Comparison of ENCODE assay signal across 16 cellular contexts in the genomic region with DNA sequence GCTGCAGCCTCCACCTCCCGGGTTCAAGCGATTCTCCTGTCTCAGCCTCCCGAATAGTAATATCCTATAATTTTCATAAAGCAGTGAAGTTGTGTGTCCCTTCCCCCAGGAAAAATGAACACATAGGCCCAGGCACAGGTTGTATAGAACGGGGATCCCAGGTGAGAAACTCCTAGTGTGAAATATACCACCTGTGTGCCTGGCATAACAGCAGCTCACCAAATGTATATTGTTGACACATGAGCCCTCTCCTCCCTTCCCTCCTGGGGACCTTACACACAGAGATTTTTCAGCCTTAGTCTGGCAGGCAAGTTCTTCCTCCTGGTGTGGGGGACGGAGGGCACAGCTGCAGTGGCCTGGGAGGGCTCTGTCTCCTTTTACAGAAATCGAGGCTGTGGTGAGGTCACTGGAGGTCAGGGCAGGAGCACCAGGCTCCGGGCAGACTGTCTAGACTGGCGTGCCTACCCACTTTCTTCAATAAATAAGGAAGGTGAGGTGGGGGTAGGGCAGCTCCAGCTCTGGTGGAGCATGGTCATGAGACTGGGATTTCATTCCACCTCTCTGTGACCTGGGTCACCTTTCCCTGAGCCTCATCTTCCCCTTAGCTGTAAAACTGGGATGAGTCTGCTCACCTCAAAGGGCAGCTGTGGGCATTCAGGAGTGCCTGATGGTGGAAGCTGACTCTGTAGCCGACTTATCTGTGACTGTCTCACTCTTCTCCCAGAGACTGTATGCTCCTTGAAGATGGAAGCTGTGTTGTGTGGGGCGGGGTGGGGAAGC. TPM values are rescaled to one million over a fixed set of nuclear protein-coding genes. Genes with fewer than 3 reads are reported as not detected.
DNase-seq lines count a peak whose midpoint lies in the region; ATAC-seq, FAIRE-seq and TF ChIP-seq lines count a peak whose summit lies in the region.
"Had no signal": no experiment of that assay in that cellular context is flagged by ENCODE, and none has a peak within 500 bp of the region (broad histone marks: within the 10 kb centered on the region; RNA-seq: fewer than 3 reads in every experiment).

No MANE protein-coding gene starts in this region.

- intact Hi-C loops in K562 (cut with micrococcal nuclease), result loop anchor here (2.0 to 5.0 kb wide), 8 partner anchors 33 to 1028 kb away; partner anchors contain the start of genes PHACTR4, RNU11, TRNAU1AP and WASF2
- intact Hi-C loops in pancreas (cut with DNase I), result loop anchor here in 1 of 3 donors (10.0 kb wide), 1 partner anchor 85 kb away; no protein-coding TSS in a partner anchor

- no peak for TF ChIP-seq POLR2A in K562 (conservative IDR thresholded peaks at IDR 0.05)

- FAIRE-seq in K562 (lab: Jason Lieb, UNC) (no peak), pancreas (lab: Jason Lieb, UNC) (no peak)

- H3K79me2 ChIP-seq in Karpas-422 (ENCODE audit: low read length), result peaks cover 67% of the 10 kb centered on the region
- peaks cover 69% of the 10 kb centered on the region for H3K79me2 ChIP-seq in K562 (ENCODE audit: control insufficient read depth, insufficient read depth, low read length)

- no peak for ATAC-seq in activated CD8-positive, alpha-beta memory T cell treated with anti-CD3 and anti-CD28 coated beads, Interleukin-2, amount 10 ng/mL, durations not matched to agents 7 days and 5 days
- ATAC-seq in K562 (no peak), pancreas (peak; percentile 9 to 40 (median 21)), HG03460 (IDR thresholded peaks at IDR 0.05; ENCODE audit: unreplicated experiment) (no peak)
- ATAC-seq: gastroesophageal sphincter, left ventricle myocardium superior, Panc1 had no signal

- H3K27me3 Mint-ChIP-seq in activated CD8-positive, alpha-beta memory T cell treated with anti-CD3 and anti-CD28 coated beads, Interleukin-2, amount 10 ng/mL, durations not matched to agents 7 days and 5 days, result no peaks in the 10 kb centered on the region

- CTCF ChIA-PET in activated CD8-positive, alpha-beta memory T cell treated with anti-CD3 and anti-CD28 coated beads, Interleukin-2, amount 10 ng/mL, durations not matched to agents 7 days and 5 days (lab: Charles Lee), result interaction anchor here (1.3 to 2.5 kb wide), 2 partner anchors 83 to 357 kb away, joined by 3 to 11 read pairs; no protein-coding TSS in a partner anchor
- CTCF ChIA-PET in K562 (lab: Yijun Ruan, JAX; ENCODE audit: low intra/inter-chr PET ratio), result interaction anchor here (1.1 to 4.6 kb wide), 2 partner anchors 82 to 357 kb away, joined by 4 to 56 read pairs; no protein-coding TSS in a partner anchor

- H3K36me3 ChIP-seq in Karpas-422 (ENCODE audit: insufficient read depth, low read length) (peaks cover 14% of the 10 kb centered on the region; the same call in 1 of the 2 replicates), K562 (ENCODE audit: control insufficient read depth, insufficient read depth, low read length) (peaks cover 44% of the 10 kb centered on the region; the same call in 2 of the 3 replicates), pancreas (no peaks in the 10 kb centered on the region)

- peaks cover 48% of the 10 kb centered on the region for H3K4me1 ChIP-seq in Karpas-422 (ENCODE audit: low read length)
- peaks cover 53 to 57% of the 10 kb centered on the region in 2 experiments for H3K4me1 ChIP-seq in K562 (replicated peaks in 1 of 2; ENCODE audit: control insufficient read depth in 2 of 2, insufficient read depth in 2 of 2, low read length in 2 of 2)
- peaks cover 0 to 9% (median 0%) of the 10 kb centered on the region in 3 donors for H3K4me1 ChIP-seq in pancreas

- H3K4me3 Mint-ChIP-seq in activated CD8-positive, alpha-beta memory T cell treated with anti-CD3 and anti-CD28 coated beads, Interleukin-2, amount 10 ng/mL, durations not matched to agents 7 days and 5 days, result no peak overlapping the region

- peak overlapping the region; percentile 88; the same call in 1 of the 2 replicates for H3K9ac ChIP-seq in Karpas-422 (ENCODE audit: low read length)
- peak overlapping the region; percentile 24 to 82 for H3K9ac ChIP-seq in K562 (ENCODE audit: insufficient read depth in 1 of 2, low read depth in 2 of 2, low read length in 2 of 2)

- no peaks in the 10 kb centered on the region for H3K9me3 Mint-ChIP-seq in activated CD8-positive, alpha-beta memory T cell treated with anti-CD3 and anti-CD28 coated beads, Interleukin-2, amount 10 ng/mL, durations not matched to agents 7 days and 5 days (ENCODE audit: low read depth)

- no peaks in the 10 kb centered on the region for H3K9me2 ChIP-seq in Karpas-422 (replicated peaks; ENCODE audit: insufficient read depth, low read length)

- H3K4me1 Mint-ChIP-seq in activated CD8-positive, alpha-beta memory T cell treated with anti-CD3 and anti-CD28 coated beads, Interleukin-2, amount 10 ng/mL, durations not matched to agents 7 days and 5 days, result peaks cover 55% of the 10 kb centered on the region

- H3K4me3 ChIP-seq in Karpas-422 (ENCODE audit: low read length) (peak overlapping the region; percentile 7; the same call in 1 of the 2 replicates), K562 (no peak overlapping the region; the same call in 1 of the 2 replicates), pancreas (no peak overlapping the region)
- H3K4me3 ChIP-seq: gastroesophageal sphincter had no signal

- WGBS in K562 (ENCODE audit: insufficient coverage, low coverage, missing lambda C conversion rate), result 76% methylated on average over 10 of the region's 10 CpGs
- WGBS in pancreas, 2 donors, result 50 to 52% methylated on average over 10 of the region's 10 CpGs

- H3K27ac Mint-ChIP-seq in activated CD8-positive, alpha-beta memory T cell treated with anti-CD3 and anti-CD28 coated beads, Interleukin-2, amount 10 ng/mL, durations not matched to agents 7 days and 5 days, result peak overlapping the region; percentile 42

- POLR2A ChIA-PET in K562 (lab: Yijun Ruan, JAX), result interaction anchor here (0.5 to 9.8 kb wide), 7 partner anchors 11 to 357 kb away, joined by 3 to 123 read pairs (median 4); partner anchors contain the start of genes RCC1 and RNU11

- TF ChIP-seq CTCF in K562 (IDR thresholded peaks at IDR 0.05 in 2 of 3, conservative IDR thresholded peaks at IDR 0.05 in 1 of 3; ENCODE audit: insufficient read depth in 2 of 3, low read depth in 1 of 3, low read length in 3 of 3) (no peak), pancreas (IDR thresholded peaks at IDR 0.05) (no peak)

- TF ChIP-seq EP300 in K562 (IDR thresholded peaks at IDR 0.05; ENCODE audit: low read length), result no peak

- no peak overlapping the region for H2AFZ ChIP-seq in Karpas-422 (ENCODE audit: low read length)
- H2AFZ ChIP-seq in K562 (ENCODE audit: low read depth, low read length), result no peak overlapping the region

- H3K9me3 ChIP-seq in Karpas-422 (ENCODE audit: low read length) (no peaks in the 10 kb centered on the region), K562 (replicated peaks; ENCODE audit: control insufficient read depth, insufficient read depth, low read depth, low read length) (no peaks in the 10 kb centered on the region), pancreas (no peaks in the 10 kb centered on the region)
- H3K9me3 ChIP-seq: gastroesophageal sphincter had no signal

- peaks cover 8% of the 10 kb centered on the region for H4K20me1 ChIP-seq in Karpas-422 (ENCODE audit: insufficient read depth, low read depth, low read length)
- peaks cover 44% of the 10 kb centered on the region for H4K20me1 ChIP-seq in K562 (replicated peaks; ENCODE audit: control insufficient read depth, insufficient read depth, low read length)

- H3K36me3 Mint-ChIP-seq in activated CD8-positive, alpha-beta memory T cell treated with anti-CD3 and anti-CD28 coated beads, Interleukin-2, amount 10 ng/mL, durations not matched to agents 7 days and 5 days, result peaks cover 25% of the 10 kb centered on the region

- no TSS peak for BruUV-seq in K562 (replicated peaks; lab: Mats Ljungman, UMichigan)

- in situ Hi-C loops in K562 (cut with MboI), result loop anchor here (5.0 kb wide), 1 partner anchor 82 kb away; no protein-coding TSS in a partner anchor

- H3K4me2 ChIP-seq in Karpas-422 (ENCODE audit: low read depth, low read length, poor library complexity, severe bottlenecking), result peak overlapping the region; percentile 87
- H3K4me2 ChIP-seq in K562 (ENCODE audit: insufficient read depth, low read length), result peak overlapping the region; percentile 19; the same call in 1 of the 2 replicates

- H3K9me1 ChIP-seq in K562 (ENCODE audit: control insufficient read depth, insufficient read depth, low read length), result peaks cover 5% of the 10 kb centered on the region

- no peak for TF ChIP-seq RAD21 in K562 (CRISPR knock-in tag; conservative IDR thresholded peaks at IDR 0.05 in 1 of 2, IDR thresholded peaks at IDR 0.05 in 1 of 2)

- no peak for DNase-seq in activated CD8-positive, alpha-beta memory T cell treated with anti-CD3 and anti-CD28 coated beads, Interleukin-2, amount 10 ng/mL, durations not matched to agents 7 days and 5 days
- DNase-seq in activated CD8-positive, alpha-beta memory T cell treated with anti-CD3 and anti-CD28 coated beads, Interleukin-2, amount 50 U/mL, for 4 hours, result no peak
- DNase-seq in Karpas-422 (no peak), K562 (ENCODE audit: extremely low read depth in 1 of 4, low spot score in 3 of 4) (no peak), pancreas (peak in 2 of 6 donors; percentile 47 to 51), GM03348 (ENCODE audit: low spot score) (no peak), midbrain (lab: John Stamatoyannopoulos, UW) (no peak)
- DNase-seq: GDM1; IMR-90; left ventricle myocardium superior; NCI-H2029; stimulated activated CD4-positive, alpha-beta T cell treated with anti-CD3 and anti-CD28 coated beads, Interleukin-2, amount 100 ng/mL, for 48 hours; substantia nigra had no signal

- H3K27ac ChIP-seq in Karpas-422 (ENCODE audit: low read length) (no peak overlapping the region), K562 (ENCODE audit: extremely low read depth, low read depth, low read length) (peak overlapping the region; percentile 31; the same call in 2 of the 3 replicates), pancreas (peak overlapping the region in 1 of 4 donors; percentile 33)
- H3K27ac ChIP-seq: gastroesophageal sphincter had no signal

- H3K27me3 ChIP-seq in Karpas-422 (ENCODE audit: low read length), result no peaks in the 10 kb centered on the region
- H3K27me3 ChIP-seq in K562 (ENCODE audit: control insufficient read depth in 2 of 2, insufficient read depth in 2 of 2, low read length in 2 of 2), result no peaks in the 10 kb centered on the region
- no peaks in the 10 kb centered on the region for H3K27me3 ChIP-seq in pancreas
- H3K27me3 ChIP-seq: gastroesophageal sphincter had no signal

RNA-seq across cellular contexts. Expression of gene RCC1, which starts 14.3 kb away (rescaled TPM):
- total RNA-seq in activated CD8-positive, alpha-beta memory T cell treated with anti-CD3 and anti-CD28 coated beads, Interleukin-2, amount 10 ng/mL, durations not matched to agents 7 days and 5 days, result 10 to 100 TPM; 61.4 to 77.6 TPM
- total RNA-seq in Karpas-422 (2014; rRNA removed; shearing (Covaris generic); ENCODE audit: low replicate concordance), result 27.5 and 49.7 TPM in 2 replicates
- total RNA-seq in K562 (2011; cell fraction: chromatin; rRNA removed; ENCODE audit: low replicate concordance), result 64.6 and 140 TPM in 2 replicates
- 103 and 112 TPM in 2 replicates for total RNA-seq in K562 (2011; cell fraction: nucleolus; rRNA removed)
- 79.6 and 82.3 TPM in 2 replicates for total RNA-seq in K562 (2011; cell fraction: nucleoplasm; rRNA removed)
- total RNA-seq in K562 (2014; rRNA removed), result 106 and 126 TPM in 2 replicates
- 96.5 and 107 TPM in 2 replicates for total RNA-seq in K562 (2014; rRNA removed; fragmentation: Illumina TruSeq; extraction: Trizol)
- total RNA-seq in K562 (2015; rRNA removed; fragmentation: Illumina TruSeq; extraction: Trizol), result 134 and 139 TPM in 2 replicates
- total RNA-seq in K562 (2021), result 126 and 149 TPM in 2 replicates
- 93.5 and 118 TPM in 2 replicates for polyA plus RNA-seq in K562 (2011; rRNA removed)
- 87.8 and 89.2 TPM in 2 replicates for polyA plus RNA-seq in K562 (2011; cell fraction: cytosol; rRNA removed)
- 78.2 and 92.8 TPM in 2 replicates for polyA plus RNA-seq in K562 (2011; cell fraction: nucleus; rRNA removed)
- 94.3 and 129 TPM in 2 replicates for polyA plus RNA-seq in K562 (2012)
- 187 and 202 TPM in 2 replicates for polyA plus RNA-seq in K562 (2014; fragmentation: Illumina TruSeq; extraction: Trizol)
- polyA plus RNA-seq in K562 (2014; fragmentation: Nextera tagmentation; extraction: Ambion mirVana), result 10 to 100 TPM; 16.4 to 28.1 TPM
- polyA plus RNA-seq in K562 (2014; rRNA removed), result 142 TPM in 2 replicates
- 102 and 113 TPM in 2 replicates for polyA minus RNA-seq in K562 (2011; rRNA and poly(A)+ RNA removed)
- 61.3 and 61.4 TPM in 2 replicates for polyA minus RNA-seq in K562 (2011; cell fraction: cytosol; rRNA and poly(A)+ RNA removed)
- polyA minus RNA-seq in K562 (2011; cell fraction: nucleus; rRNA and poly(A)+ RNA removed), result 26.4 and 52.8 TPM in 2 replicates
- 10 to 100 TPM in 4 of 6 donors, 1 to 10 TPM in 2; 5.4 to 18.5 (median 12.8) TPM for total RNA-seq in pancreas
- 10 to 100 TPM in 1 of 2 donors, 1 to 10 TPM in 1; 8.7 to 11.4 TPM for polyA plus RNA-seq in pancreas

RNA-seq across cellular contexts. Expression of gene TRNAU1AP, which starts 32.7 kb away (rescaled TPM):
- 10 to 100 TPM; 52.8 to 55.2 TPM for total RNA-seq in activated CD8-positive, alpha-beta memory T cell treated with anti-CD3 and anti-CD28 coated beads, Interleukin-2, amount 10 ng/mL, durations not matched to agents 7 days and 5 days
- 22.4 and 28.6 TPM in 2 replicates for total RNA-seq in Karpas-422 (2014; rRNA removed; shearing (Covaris generic); ENCODE audit: low replicate concordance)
- 106 and 133 TPM in 2 replicates for total RNA-seq in K562 (2011; cell fraction: chromatin; rRNA removed; ENCODE audit: low replicate concordance)
- 72.0 and 74.4 TPM in 2 replicates for total RNA-seq in K562 (2011; cell fraction: nucleolus; rRNA removed)
- total RNA-seq in K562 (2011; cell fraction: nucleoplasm; rRNA removed), result 84.0 and 108 TPM in 2 replicates
- total RNA-seq in K562 (2014; rRNA removed) (34.9 and 35.1 TPM in 2 replicates), K562 (2014; rRNA removed; fragmentation: Illumina TruSeq; extraction: Trizol) (46.3 and 56.8 TPM in 2 replicates), K562 (2015; rRNA removed; fragmentation: Illumina TruSeq; extraction: Trizol) (30.4 and 36.0 TPM in 2 replicates), K562 (2021) (47.9 and 48.8 TPM in 2 replicates), pancreas (10 to 100 TPM in 3 of 6 donors, 1 to 10 TPM in 3; 5.5 to 12.2 (median 9.6) TPM)
- polyA plus RNA-seq in K562 (2011; rRNA removed) (55.3 and 66.7 TPM in 2 replicates), K562 (2014; fragmentation: Illumina TruSeq; extraction: Trizol) (43.9 and 46.0 TPM in 2 replicates), K562 (2014; fragmentation: Nextera tagmentation; extraction: Ambion mirVana) (100 to 1,000 TPM in 1 of 2 experiments, 10 to 100 TPM in 1; 99.0 to 110 TPM), K562 (2014; rRNA removed) (38.0 and 41.8 TPM in 2 replicates), pancreas (10 to 100 TPM; 16.9 to 17.8 TPM)
- 40.1 and 42.6 TPM in 2 replicates for polyA plus RNA-seq in K562 (2011; cell fraction: cytosol; rRNA removed)
- 59.0 and 59.1 TPM in 2 replicates for polyA plus RNA-seq in K562 (2011; cell fraction: nucleus; rRNA removed)
- polyA plus RNA-seq in K562 (2012), result 54.5 and 69.7 TPM in 2 replicates
- 33.9 and 37.3 TPM in 2 replicates for polyA minus RNA-seq in K562 (2011; rRNA and poly(A)+ RNA removed)
- 9.9 and 14.7 TPM in 2 replicates for polyA minus RNA-seq in K562 (2011; cell fraction: cytosol; rRNA and poly(A)+ RNA removed)
- polyA minus RNA-seq in K562 (2011; cell fraction: nucleus; rRNA and poly(A)+ RNA removed), result 14.0 and 30.0 TPM in 2 replicates

Comparison
In these comparisons a context has a peak if more than half of its experiments do, and no peak if none do; other contexts are left out.
1. ATAC-seq: peak in pancreas (4 of 4); none in activated CD8-positive, alpha-beta memory T cell treated with anti-CD3 and anti-CD28 coated beads, Interleukin-2, amount 10 ng/mL, durations not matched to agents 7 days and 5 days (single experiment), K562 (single experiment) and HG03460 (single experiment).